1 cellular context compared by ENCODE assay signal in genomic region chr22:21629262-21630149, GRCh38.
TF ChIP-seq lines count a peak whose summit lies in the region.

Gene YDJC (minus strand): TSS chr22:21630022. CDS start chr22:21630014, 8 bp downstream.

TF ChIP-seq in K562, 482 proteins besides CTCF, POLR2A, EP300 and RAD21 (continued from another document and continues in another):
- TF ChIP-seq STAT6 (CRISPR knock-in tag; IDR thresholded peaks at IDR 0.05), result peak; percentile 99
- no peak for TF ChIP-seq FOXP4 (CRISPR knock-in tag; IDR thresholded peaks at IDR 0.05; ENCODE audit: borderline replicate concordance)
- no peak for TF ChIP-seq ZNF830 (CRISPR knock-in tag; IDR thresholded peaks at IDR 0.05)
- TF ChIP-seq MAFF (IDR thresholded peaks at IDR 0.05; ENCODE audit: low read length), result peak; percentile 25; the same call in 1 of the 2 replicates
- no peak for TF ChIP-seq ZNF280B (CRISPR knock-in tag; IDR thresholded peaks at IDR 0.05)
- TF ChIP-seq E2F3 (CRISPR knock-in tag; IDR thresholded peaks at IDR 0.05), result no peak
- TF ChIP-seq HMG20A (CRISPR knock-in tag; conservative IDR thresholded peaks at IDR 0.05), result no peak
- TF ChIP-seq ZKSCAN8 (CRISPR knock-in tag; IDR thresholded peaks at IDR 0.05), result no peak
- no peak for TF ChIP-seq HDAC6 (IDR thresholded peaks at IDR 0.05; ENCODE audit: low read depth, low read length)
- TF ChIP-seq CREB5 (CRISPR knock-in tag; IDR thresholded peaks at IDR 0.05), result no peak
- no peak for TF ChIP-seq HNRNPL (IDR thresholded peaks at IDR 0.05; ENCODE audit: low read depth, low read length)
- TF ChIP-seq ZNF121 (CRISPR knock-in tag; conservative IDR thresholded peaks at IDR 0.05), result no peak
- no peak for TF ChIP-seq MYBL2 (IDR thresholded peaks at IDR 0.05; ENCODE audit: low read depth)
- TF ChIP-seq MYBL2 (CRISPR knock-in tag; IDR thresholded peaks at IDR 0.05; ENCODE audit: borderline replicate concordance), result no peak
- TF ChIP-seq ZNF592 (IDR thresholded peaks at IDR 0.05), result no peak
- TF ChIP-seq PYGO2 (tag; IDR thresholded peaks at IDR 0.05), result no peak
- no peak for TF ChIP-seq NKRF (IDR thresholded peaks at IDR 0.05; ENCODE audit: borderline replicate concordance)
- TF ChIP-seq PKNOX1 (IDR thresholded peaks at IDR 0.05), result no peak
- TF ChIP-seq CBFA2T2 (conservative IDR thresholded peaks at IDR 0.05), result no peak
- TF ChIP-seq TARDBP (IDR thresholded peaks at IDR 0.05), result no peak
- TF ChIP-seq ID3 (CRISPR knock-in tag; IDR thresholded peaks at IDR 0.05), result no peak
- no peak for TF ChIP-seq ID3 (tag; IDR thresholded peaks at IDR 0.05)
- peak; percentile 100 for TF ChIP-seq HMGXB4 (CRISPR knock-in tag; IDR thresholded peaks at IDR 0.05)
- no peak for TF ChIP-seq FIP1L1 (IDR thresholded peaks at IDR 0.05; ENCODE audit: low read depth, low read length, poor library complexity, severe bottlenecking)
- TF ChIP-seq CEBPZ (IDR thresholded peaks at IDR 0.05; ENCODE audit: borderline replicate concordance, low read depth, low read length), result no peak
- TF ChIP-seq ZBTB9 (CRISPR knock-in tag; IDR thresholded peaks at IDR 0.05), result no peak
- TF ChIP-seq CBX5 (IDR thresholded peaks at IDR 0.05; ENCODE audit: borderline replicate concordance, low read depth), result no peak
- TF ChIP-seq E2F1 (CRISPR knock-in tag; IDR thresholded peaks at IDR 0.05), result peak; percentile 99
- no peak for TF ChIP-seq NR4A1 (CRISPR knock-in tag; IDR thresholded peaks at IDR 0.05)
- TF ChIP-seq NR4A1 (tag; IDR thresholded peaks at IDR 0.05), result no peak
